9 cellular contexts compared by ENCODE assay signal in the genomic region with DNA sequence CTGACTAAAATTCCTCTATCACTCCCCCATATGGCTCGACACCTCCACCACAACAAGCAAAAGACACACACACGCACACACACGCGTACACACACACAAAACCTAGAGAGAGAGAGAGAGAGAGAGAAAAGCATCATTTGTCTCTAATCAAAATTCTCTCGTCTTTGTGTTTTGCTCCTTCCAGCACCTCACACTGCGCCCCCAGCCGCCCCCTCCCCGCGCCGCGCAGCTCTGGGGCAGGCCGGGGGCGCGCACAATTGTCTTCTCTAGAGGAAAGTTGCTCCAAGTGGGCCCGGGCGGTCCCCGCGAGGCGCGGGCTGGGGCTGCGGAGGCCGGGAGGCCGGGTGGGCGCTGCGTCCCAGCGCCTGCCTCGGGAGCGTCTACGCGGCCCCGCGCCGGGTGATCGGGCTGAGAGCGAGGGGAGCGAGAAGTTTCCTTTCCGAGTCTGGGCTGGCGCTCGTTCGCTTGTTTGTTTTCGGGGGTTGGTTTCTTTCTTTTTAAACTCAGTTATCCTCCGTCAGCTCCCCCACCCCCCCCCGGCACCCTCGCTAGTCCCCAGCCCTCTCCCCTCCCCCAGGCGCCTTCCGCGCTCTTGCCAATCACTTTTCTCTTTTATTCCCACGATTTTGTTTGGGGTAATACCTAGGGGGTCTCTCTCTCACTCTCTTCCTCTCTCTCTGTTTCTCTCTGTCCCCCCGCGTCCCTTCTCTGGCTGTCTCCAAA. TPM values are rescaled to one million over a fixed set of nuclear protein-coding genes. Genes with fewer than 3 reads are reported as not detected.
DNase-seq lines count a peak whose midpoint lies in the region; ATAC-seq and TF ChIP-seq lines count a peak whose summit lies in the region.
"Had no signal": no experiment of that assay in that cellular context is flagged by ENCODE, and none has a peak within 500 bp of the region (broad histone marks: within the 10 kb centered on the region; RNA-seq: fewer than 3 reads in every experiment).

No MANE protein-coding gene starts in this region.

- H3K27me3 Mint-ChIP-seq in WTC11 (ENCODE audit: low read depth), result peaks cover 56% of the 10 kb centered on the region
- H3K27me3 Mint-ChIP-seq in naive thymus-derived CD8-positive, alpha-beta T cell, result peaks cover 0 to 47% (median 24%) of the 10 kb centered on the region in 5 donors

- H3K4me1 Mint-ChIP-seq in WTC11, result peaks cover 54% of the 10 kb centered on the region
- peaks cover 10 to 55% (median 14%) of the 10 kb centered on the region in 4 donors for H3K4me1 Mint-ChIP-seq in naive thymus-derived CD8-positive, alpha-beta T cell

- CTCF ChIA-PET in A673 (lab: Charles Lee) (no interaction called here), WTC11 (lab: Charles Lee) (no interaction called here)

- POLR2A ChIA-PET in A673 (lab: Charles Lee; ENCODE audit: low non-redundant PET) (interaction anchor here (1.0 kb wide), 1 partner anchor 72 kb away, joined by 6 read pairs; no protein-coding TSS in a partner anchor), WTC11 (lab: Charles Lee) (no interaction called here)
- POLR2A ChIA-PET in naive thymus-derived CD8-positive, alpha-beta T cell (lab: Charles Lee), result no interaction called here

- no peaks in the 10 kb centered on the region for H3K27me3 ChIP-seq in A673 (replicated peaks; ENCODE audit: insufficient read depth, low read depth, low read length, poor library complexity)
- peaks cover 3 to 5% of the 10 kb centered on the region in 2 donors for H3K27me3 ChIP-seq in esophagus (ENCODE audit: control insufficient read depth in 1 of 2, insufficient read depth in 2 of 2, low read length in 2 of 2)

- no peaks in the 10 kb centered on the region for H3K36me3 Mint-ChIP-seq in WTC11
- peaks cover 0 to 4% (median 2%) of the 10 kb centered on the region in 3 donors for H3K36me3 Mint-ChIP-seq in naive thymus-derived CD8-positive, alpha-beta T cell

- no peak for TF ChIP-seq CTCF in A673 (conservative IDR thresholded peaks at IDR 0.05; ENCODE audit: low read depth, low read length)
- no peak for TF ChIP-seq CTCF in HFF-Myc (IDR thresholded peaks at IDR 0.05; ENCODE audit: low read depth, low read length, missing control alignments)
- no peak for TF ChIP-seq CTCF in WTC11 (IDR thresholded peaks at IDR 0.05)

- no TSS peak for BruUV-seq in A673 (replicated peaks; lab: Mats Ljungman, UMichigan)

- H3K4me3 Mint-ChIP-seq in WTC11, result peak overlapping the region; percentile 62
- H3K4me3 Mint-ChIP-seq in naive thymus-derived CD8-positive, alpha-beta T cell, result peak overlapping the region; percentile 61 to 91 (median 84)

- WGBS in esophagus, 2 donors, result 4% methylated on average over 48 to 50 of the region's 50 CpGs

- peak; percentile 18 for ATAC-seq in WTC11
- ATAC-seq in naive thymus-derived CD8-positive, alpha-beta T cell, result peak; percentile 39 to 41
- no peak for ATAC-seq in HG02970 (IDR thresholded peaks at IDR 0.05; ENCODE audit: low FRiP score, unreplicated experiment)

- peaks cover 38% of the 10 kb centered on the region for H3K36me3 ChIP-seq in A673 (ENCODE audit: insufficient read depth, low read length, poor library complexity, severe bottlenecking)
- H3K36me3 ChIP-seq in esophagus (ENCODE audit: control insufficient read depth in 2 of 2, insufficient read depth in 2 of 2, low read length in 1 of 2), result no peaks in the 10 kb centered on the region

- no peaks in the 10 kb centered on the region for H3K9me3 Mint-ChIP-seq in WTC11
- no peaks in the 10 kb centered on the region for H3K9me3 Mint-ChIP-seq in naive thymus-derived CD8-positive, alpha-beta T cell

- H3K4me1 ChIP-seq in A673 (ENCODE audit: insufficient read depth, low read length, poor library complexity, severe bottlenecking) (peaks cover 27% of the 10 kb centered on the region), esophagus (ENCODE audit: control insufficient read depth in 2 of 2, insufficient read depth in 2 of 2, low read length in 1 of 2) (peaks cover 0 to 3% of the 10 kb centered on the region in 2 donors)

- no peaks in the 10 kb centered on the region for H3K9me3 ChIP-seq in A673 (ENCODE audit: low read depth, low read length, poor library complexity, severe bottlenecking)
- no peaks in the 10 kb centered on the region for H3K9me3 ChIP-seq in esophagus (ENCODE audit: control insufficient read depth in 2 of 2, insufficient read depth in 1 of 2, low read depth in 1 of 2, low read length in 1 of 2)

- DNase-seq in A673 (ENCODE audit: low spot score) (peak; percentile 77), HFF-Myc (ENCODE audit: extremely low read depth, low read depth) (no peak), WTC11 (ENCODE audit: low spot score) (no peak)
- DNase-seq in naive thymus-derived CD8-positive, alpha-beta T cell, result peak in 4 of 10 donors; percentile 14 to 59 (median 28)
- no peak for DNase-seq in activated CD4-positive, CD25-positive, alpha-beta regulatory T cell (lab: John Stamatoyannopoulos, UW)
- DNase-seq in central memory CD4-positive, alpha-beta T cell, result no peak

- intact Hi-C loops in A673 (cut with micrococcal nuclease; ENCODE audit: unreplicated experiment), result loop anchor here (5.0 to 10.0 kb wide), 3 partner anchors 184 to 1799 kb away; a partner anchor contains a TSS

- H3K27ac ChIP-seq in A673 (ENCODE audit: low read depth, low read length, poor library complexity, severe bottlenecking), result peak overlapping the region; percentile 98
- H3K27ac ChIP-seq in esophagus (ENCODE audit: low read depth in 2 of 2, low read length in 1 of 2), result peak overlapping the region; percentile 83 to 87
- H3K27ac ChIP-seq: epithelial cell of prostate had no signal

- H3K4me3 ChIP-seq in A673 (ENCODE audit: low read depth, low read length, poor library complexity, severe bottlenecking) (peak overlapping the region; percentile 66), HFF-Myc (replicated peaks; ENCODE audit: low read depth, low read length) (peak overlapping the region; percentile 65), esophagus (ENCODE audit: low read depth in 1 of 2, low read length in 2 of 2) (peak overlapping the region; percentile 49 to 61)

- H3K27ac Mint-ChIP-seq in WTC11, result no peak overlapping the region
- H3K27ac Mint-ChIP-seq in naive thymus-derived CD8-positive, alpha-beta T cell, result peak overlapping the region in 9 of 10 donors; percentile 4 to 93 (median 65)

TF ChIP-seq in WTC11, 78 proteins besides CTCF, POLR2A, EP300 and RAD21:
- TF ChIP-seq, protein P1, sequence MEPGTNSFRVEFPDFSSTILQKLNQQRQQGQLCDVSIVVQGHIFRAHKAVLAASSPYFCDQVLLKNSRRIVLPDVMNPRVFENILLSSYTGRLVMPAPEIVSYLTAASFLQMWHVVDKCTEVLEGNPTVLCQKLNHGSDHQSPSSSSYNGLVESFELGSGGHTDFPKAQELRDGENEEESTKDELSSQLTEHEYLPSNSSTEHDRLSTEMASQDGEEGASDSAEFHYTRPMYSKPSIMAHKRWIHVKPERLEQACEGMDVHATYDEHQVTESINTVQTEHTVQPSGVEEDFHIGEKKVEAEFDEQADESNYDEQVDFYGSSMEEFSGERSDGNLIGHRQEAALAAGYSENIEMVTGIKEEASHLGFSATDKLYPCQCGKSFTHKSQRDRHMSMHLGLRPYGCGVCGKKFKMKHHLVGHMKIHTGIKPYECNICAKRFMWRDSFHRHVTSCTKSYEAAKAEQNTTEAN (CRISPR knock-in tag; IDR thresholded peaks at IDR 0.05), result no peak
- TF ChIP-seq ETV6 (CRISPR knock-in tag; IDR thresholded peaks at IDR 0.05) (no peak), KAT7 (CRISPR knock-in tag; IDR thresholded peaks at IDR 0.05; ENCODE audit: borderline replicate concordance) (0 out of 2 replicates have a peak, but pooled peaks have one; percentile 22), ZNF138 (CRISPR knock-in tag; conservative IDR thresholded peaks at IDR 0.05) (no peak)
- TF ChIP-seq, protein P2, sequence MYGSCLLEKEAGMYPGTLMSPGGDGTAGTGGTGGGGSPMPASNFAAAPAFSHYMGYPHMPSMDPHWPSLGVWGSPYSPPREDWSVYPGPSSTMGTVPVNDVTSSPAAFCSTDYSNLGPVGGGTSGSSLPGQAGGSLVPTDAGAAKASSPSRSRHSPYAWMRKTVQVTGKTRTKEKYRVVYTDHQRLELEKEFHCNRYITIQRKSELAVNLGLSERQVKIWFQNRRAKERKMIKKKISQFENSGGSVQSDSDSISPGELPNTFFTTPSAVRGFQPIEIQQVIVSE (CRISPR knock-in tag; IDR thresholded peaks at IDR 0.05; ENCODE audit: borderline replicate concordance), result no peak
- TF ChIP-seq, protein P3, sequence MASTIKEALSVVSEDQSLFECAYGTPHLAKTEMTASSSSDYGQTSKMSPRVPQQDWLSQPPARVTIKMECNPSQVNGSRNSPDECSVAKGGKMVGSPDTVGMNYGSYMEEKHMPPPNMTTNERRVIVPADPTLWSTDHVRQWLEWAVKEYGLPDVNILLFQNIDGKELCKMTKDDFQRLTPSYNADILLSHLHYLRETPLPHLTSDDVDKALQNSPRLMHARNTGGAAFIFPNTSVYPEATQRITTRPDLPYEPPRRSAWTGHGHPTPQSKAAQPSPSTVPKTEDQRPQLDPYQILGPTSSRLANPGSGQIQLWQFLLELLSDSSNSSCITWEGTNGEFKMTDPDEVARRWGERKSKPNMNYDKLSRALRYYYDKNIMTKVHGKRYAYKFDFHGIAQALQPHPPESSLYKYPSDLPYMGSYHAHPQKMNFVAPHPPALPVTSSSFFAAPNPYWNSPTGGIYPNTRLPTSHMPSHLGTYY (CRISPR knock-in tag; IDR thresholded peaks at IDR 0.05), result no peak
TF ChIP-seq in WTC11: peak in this region for 1.

RNA-seq across cellular contexts. Expression of a gene that starts 4.1 kb away (rescaled TPM):
- total RNA-seq in A673 (2021), result 146 TPM in 2 replicates
- total RNA-seq in WTC11 (2021), result 0.42 to 0.85 TPM (median 0.46 TPM) in 3 replicates
- polyA plus RNA-seq in esophagus, result 1 to 10 TPM; 3.7 to 5.9 TPM
- 1 to 10 TPM; 8.2 to 9.4 TPM for total RNA-seq in naive thymus-derived CD8-positive, alpha-beta T cell
- 10 to 100 TPM in 1 of 3 donors, under 1 TPM in 2; 0.08 to 18.8 (median 0.58) TPM for polyA plus RNA-seq in naive thymus-derived CD8-positive, alpha-beta T cell

Comparison
In these comparisons a context has a peak if more than half of its experiments do, and no peak if none do; other contexts are left out.
1. RNA of a gene that starts 4.1 kb away (total RNA-seq): 146 TPM in A673; 8.2 to 9.4 TPM in naive thymus-derived CD8-positive, alpha-beta T cell and 0.42 to 0.85 TPM in WTC11; every median in the first group is over 10 times any median in the second.
2. Peak in every context shown above with its lines, with median percentiles within 50 percentile points of each other: H3K4me3 ChIP-seq.